23 cellular contexts compared by ENCODE assay signal in the genomic region with DNA sequence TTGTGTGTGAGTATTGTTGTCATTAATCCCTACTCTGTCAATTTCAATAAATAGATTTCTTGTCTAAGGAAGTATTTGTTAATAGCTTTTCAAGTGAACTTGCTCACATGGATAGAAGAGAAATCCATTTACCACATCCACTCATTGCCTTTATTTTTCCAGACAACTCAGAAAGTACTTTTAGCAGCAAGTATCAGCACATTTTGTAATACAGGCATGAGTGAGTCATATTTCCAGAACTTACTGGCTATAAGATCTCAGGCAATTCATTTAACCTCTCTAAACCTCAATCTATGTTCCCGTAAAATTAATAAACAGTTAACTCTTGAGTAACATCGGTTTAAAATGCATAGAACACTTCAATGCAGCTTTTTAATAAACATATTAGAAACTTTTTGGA.
"Had no signal": no experiment of that assay in that cellular context is flagged by ENCODE, and none has a peak within 500 bp of the region (broad histone marks: within the 10 kb centered on the region; RNA-seq: fewer than 3 reads in every experiment).

No MANE protein-coding gene starts in this region.

- DNase-seq: activated CD4-positive, CD25-positive, alpha-beta regulatory T cell treated with anti-CD3 and anti-CD28 coated beads, Interleukin-2, amount 50 U/mL, for 72 hours; activated CD8-positive, alpha-beta memory T cell treated with anti-CD3 and anti-CD28 coated beads for 24 hours; activated gamma-delta T cell; activated T-cell treated with anti-CD3 and anti-CD28 coated beads, Interleukin-2, amount 50 U/mL, for 72 hours; adrenal gland; cortex of kidney; effector CD4-positive, alpha-beta T cell; foreskin melanocyte; hypothalamus; lower lobe of right lung; midbrain; occipital lobe; stimulated activated CD4-positive, alpha-beta T cell treated with anti-CD3 and anti-CD28 coated beads, Interleukin-15, amount 100 ng/mL, for 24 hours; stimulated activated CD4-positive, alpha-beta T cell treated with anti-CD3 and anti-CD28 coated beads, Interleukin-2, amount 100 ng/mL, for 48 hours; stomach; trophoblast cell had no signal

- H3K4me3 Mint-ChIP-seq: activated naive CD4-positive, alpha-beta T cell treated with anti-CD3 and anti-CD28 coated beads, Interleukin-2, amount 50 U/mL, for 24 hours; activated T-cell treated with anti-CD3 and anti-CD28 coated beads, Interleukin-2, amount 50 U/mL, for 72 hours; central memory CD8-positive, alpha-beta T cell; T-helper 1 cell treated with Interleukin-12 subunit alpha and Interleukin-12 subunit beta and Interleukin-4 antibody, amounts not matched to agents 30 μg/mL and 1 μg/mL, for 36 hours had no signal

- H3K4me1 Mint-ChIP-seq: activated naive CD4-positive, alpha-beta T cell treated with anti-CD3 and anti-CD28 coated beads, Interleukin-2, amount 50 U/mL, for 24 hours; central memory CD8-positive, alpha-beta T cell had no signal

- H3K9me3 ChIP-seq: adrenal gland, lower lobe of right lung had no signal

- ATAC-seq: activated T-cell treated with anti-CD3 and anti-CD28 coated beads, Interleukin-2, amount 50 U/mL, for 72 hours; lower lobe of right lung had no signal

- H3K4me1 ChIP-seq: adrenal gland, esophagus muscularis mucosa, lower lobe of right lung, stomach had no signal

- H3K27ac ChIP-seq: adrenal gland, esophagus muscularis mucosa, lower lobe of right lung, skin epidermis, stomach had no signal

- H3K4me3 ChIP-seq: adrenal gland, esophagus muscularis mucosa, lower lobe of right lung, skin epidermis, stomach had no signal

- H3K36me3 ChIP-seq: adrenal gland, esophagus muscularis mucosa, lower lobe of right lung, stomach had no signal

- H3K27me3 ChIP-seq: adrenal gland, esophagus muscularis mucosa, stomach had no signal

- H3K9me3 Mint-ChIP-seq: activated naive CD4-positive, alpha-beta T cell treated with anti-CD3 and anti-CD28 coated beads, Interleukin-2, amount 50 U/mL, for 24 hours had no signal

- H3K36me3 Mint-ChIP-seq: activated naive CD4-positive, alpha-beta T cell treated with anti-CD3 and anti-CD28 coated beads, Interleukin-2, amount 50 U/mL, for 24 hours had no signal

- FAIRE-seq: keratinocyte had no signal

- H3K27me3 Mint-ChIP-seq: activated naive CD4-positive, alpha-beta T cell treated with anti-CD3 and anti-CD28 coated beads, Interleukin-2, amount 50 U/mL, for 24 hours; central memory CD8-positive, alpha-beta T cell; progenitor cell of endocrine pancreas had no signal

- H3K27ac Mint-ChIP-seq: activated naive CD4-positive, alpha-beta T cell treated with anti-CD3 and anti-CD28 coated beads, Interleukin-2, amount 50 U/mL, for 24 hours; activated T-cell treated with anti-CD3 and anti-CD28 coated beads, Interleukin-2, amount 50 U/mL, for 72 hours; progenitor cell of endocrine pancreas; T-helper 1 cell treated with Interleukin-12 subunit alpha and Interleukin-12 subunit beta and Interleukin-4 antibody, amounts not matched to agents 30 μg/mL and 1 μg/mL, for 36 hours had no signal
